12 cellular contexts compared by ENCODE assay signal in genomic region chr15:62625421-62626033, GRCh38.
DNase-seq lines count a peak whose midpoint lies in the region; ATAC-seq and TF ChIP-seq lines count a peak whose summit lies in the region.
"Had no signal": no experiment of that assay in that cellular context is flagged by ENCODE, and none has a peak within 500 bp of the region (broad histone marks: within the 10 kb centered on the region; RNA-seq: fewer than 3 reads in every experiment).

No MANE protein-coding gene starts in this region.

- no peak for TF ChIP-seq CTCF in fibroblast of mammary gland (conservative IDR thresholded peaks at IDR 0.05; ENCODE audit: control insufficient read depth, insufficient read depth, low read depth, low read length)

- intact Hi-C loops in posterior cingulate gyrus (cut with DNase I): no loop called here

- DNase-seq in AG08396 (ENCODE audit: low spot score) (peak; percentile 36), fibroblast of mammary gland (ENCODE audit: low read depth) (peak; percentile 79), posterior cingulate gyrus (peak in 8 of 10 donors; percentile 22 to 92 (median 62)), H4 (ENCODE audit: low spot score) (no peak), NCI-H128 (lab: John Stamatoyannopoulos, UW; ENCODE audit: unreplicated experiment) (no peak)
- DNase-seq in activated CD4-positive, alpha-beta T cell treated with anti-CD3 and anti-CD28 coated beads for 48 hours: no peak
- DNase-seq: activated naive CD8-positive, alpha-beta T cell treated with anti-CD3 and anti-CD28 coated beads, Interleukin-2, amount 10 ng/mL, durations not matched to agents 7 days and 5 days; CD4-positive, alpha-beta T cell; effector CD4-positive, alpha-beta T cell; NCI-H187 had no signal

- ATAC-seq in HG02610 (IDR thresholded peaks at IDR 0.05; ENCODE audit: unreplicated experiment) (peak; percentile 9), HG02870 (IDR thresholded peaks at IDR 0.05; ENCODE audit: unreplicated experiment) (no peak)

- no peak overlapping the region for H3K4me3 ChIP-seq in fibroblast of mammary gland (ENCODE audit: control insufficient read depth, low read depth, low read length)

Comparison
In these comparisons a context has a peak if more than half of its experiments do, and no peak if none do; other contexts are left out.
1. DNase-seq: peak in AG08396 (single experiment), fibroblast of mammary gland (single experiment) and posterior cingulate gyrus (8 of 10); none in H4 (single experiment), NCI-H128 (single experiment) and activated CD4-positive, alpha-beta T cell treated with anti-CD3 and anti-CD28 coated beads for 48 hours (single experiment).